ENCODE assay signal across 16 cellular contexts in the genomic region with DNA sequence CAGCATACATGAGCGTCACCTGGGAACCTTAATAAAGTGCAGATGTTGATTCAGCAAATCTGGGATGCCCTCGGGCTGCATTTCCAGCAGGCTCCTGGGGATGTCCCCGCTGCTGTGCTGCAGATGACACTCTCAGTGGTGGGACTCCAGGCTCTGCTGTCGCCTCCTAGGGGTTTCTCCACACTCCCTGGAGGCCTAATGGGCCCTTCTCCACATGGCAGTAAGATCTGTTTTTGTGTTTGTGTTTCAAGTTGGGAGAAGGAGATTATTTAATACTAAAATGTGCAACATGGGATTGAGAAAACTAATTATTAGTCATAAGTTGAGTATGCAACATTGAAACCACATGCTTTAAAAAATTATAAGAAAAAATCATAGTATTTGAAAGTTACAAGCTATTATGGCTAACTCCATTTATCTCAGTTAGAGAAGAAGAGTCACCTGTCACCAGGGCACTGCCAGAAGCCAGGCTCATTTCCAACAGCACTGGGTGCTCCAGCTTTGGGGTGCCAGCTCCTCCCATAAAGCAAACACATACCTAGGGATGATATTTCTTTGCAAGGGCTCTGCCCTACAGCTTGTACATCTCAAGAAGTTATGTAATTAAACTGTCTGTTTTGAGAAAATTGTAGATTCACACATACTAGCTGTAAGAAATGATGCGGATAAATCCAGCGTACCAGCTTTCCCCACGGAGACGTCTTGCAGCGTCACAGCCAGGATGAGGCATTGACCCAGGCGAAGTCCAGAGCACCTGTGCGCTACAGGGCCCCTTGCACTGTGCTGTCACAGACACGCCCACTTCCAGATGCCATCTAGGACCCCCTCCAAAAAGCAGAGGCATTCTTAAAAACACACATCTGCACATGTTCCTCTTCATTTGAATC.
DNase-seq lines count a peak whose midpoint lies in the region; ATAC-seq and TF ChIP-seq lines count a peak whose summit lies in the region.
"Had no signal": no experiment of that assay in that cellular context is flagged by ENCODE, and none has a peak within 500 bp of the region (broad histone marks: within the 10 kb centered on the region; RNA-seq: fewer than 3 reads in every experiment).

No MANE protein-coding gene starts in this region.

- intact Hi-C loops in cardiac septum (cut with DNase I): loop anchor here (5.0 kb wide), 4 partner anchors 63 to 288 kb away; a partner anchor contains a TSS

- H3K9me3 ChIP-seq in SK-N-SH (no peaks in the 10 kb centered on the region), fibroblast of lung (ENCODE audit: control insufficient read depth, insufficient read depth, low read depth, low read length) (no peaks in the 10 kb centered on the region), skeletal muscle tissue (ENCODE audit: control insufficient read depth in 3 of 3, low read length in 3 of 3) (no peaks in the 10 kb centered on the region)
- H3K9me3 ChIP-seq: left lung, thyroid gland had no signal

- DNase-seq in H7 (peak; percentile 56), SK-N-SH (peak; percentile 54), fibroblast of lung (ENCODE audit: low read depth in 2 of 2) (peak in 1 of 2 donors; percentile 62), pons (ENCODE audit: low spot score) (no peak), cardiac septum (ENCODE audit: low spot score) (no peak), DMS153 treated with DMSO at 0.1 percent for 48 hours (lab: John Stamatoyannopoulos, UW; ENCODE audit: unreplicated experiment) (no peak)
- DNase-seq: activated naive CD4-positive, alpha-beta T cell treated with anti-CD3 and anti-CD28 coated beads, Interleukin-2, amount 50 U/mL, for 16 hours; CD8-positive, alpha-beta memory T cell; central memory CD4-positive, alpha-beta T cell; left lung; naive B cell; NCI-H1092 treated with DMSO at 0.1 percent for 48 hours; NCI-H446; thyroid gland had no signal

- H3K36me3 ChIP-seq in H7 (replicated peaks; ENCODE audit: control insufficient read depth, insufficient read depth, low read length) (no peaks in the 10 kb centered on the region), SK-N-SH (replicated peaks in 1 of 2; ENCODE audit: control insufficient read depth in 1 of 2, insufficient read depth in 2 of 2, low read length in 1 of 2) (peaks cover 0 to 10% of the 10 kb centered on the region in 2 experiments), fibroblast of lung (ENCODE audit: control insufficient read depth, insufficient read depth, low read length) (peaks cover 11% of the 10 kb centered on the region), skeletal muscle tissue (ENCODE audit: control insufficient read depth in 3 of 3, insufficient read depth in 3 of 3, low read length in 3 of 3) (no peaks in the 10 kb centered on the region)
- H3K36me3 ChIP-seq: left lung, thyroid gland had no signal

- WGBS in SK-N-SH (ENCODE audit: low lambda C conversion rate): 88% methylated on average over 12 of the region's 12 CpGs

- TF ChIP-seq RAD21 in SK-N-SH (IDR thresholded peaks at IDR 0.05; ENCODE audit: low read length): peak; percentile 28; the same call in 1 of the 2 replicates

- H3K9ac ChIP-seq in SK-N-SH: no peak overlapping the region
- H3K9ac ChIP-seq in fibroblast of lung (ENCODE audit: insufficient read depth, low read length): no peak overlapping the region
- no peak overlapping the region for H3K9ac ChIP-seq in skeletal muscle tissue (ENCODE audit: low read depth in 1 of 3, low read length in 3 of 3)

- ATAC-seq in GM21737 (IDR thresholded peaks at IDR 0.05; ENCODE audit: unreplicated experiment): no peak
- ATAC-seq: left lung had no signal

- H3F3A ChIP-seq in SK-N-SH (replicated peaks; ENCODE audit: insufficient read depth): peaks cover 48% of the 10 kb centered on the region

- H3K4me1 ChIP-seq in SK-N-SH (ENCODE audit: control insufficient read depth in 1 of 2, insufficient read depth in 2 of 2, low read depth in 1 of 2, low read length in 1 of 2): peaks cover 46 to 49% of the 10 kb centered on the region in 2 experiments
- H3K4me1 ChIP-seq in fibroblast of lung (ENCODE audit: control insufficient read depth, extremely low read depth, insufficient read depth, low read length): peaks cover 49% of the 10 kb centered on the region
- H3K4me1 ChIP-seq in skeletal muscle tissue (ENCODE audit: control insufficient read depth in 3 of 3, insufficient read depth in 3 of 3, low read length in 3 of 3): peaks cover 66 to 81% (median 80%) of the 10 kb centered on the region in 3 donors

- H4K20me1 ChIP-seq in SK-N-SH (ENCODE audit: insufficient read depth): no peaks in the 10 kb centered on the region; the same call in 1 of the 2 replicates
- H4K20me1 ChIP-seq in fibroblast of lung (ENCODE audit: control insufficient read depth, extremely low read depth, insufficient read depth, low read length): no peaks in the 10 kb centered on the region

- peak overlapping the region; percentile 18 to 100; a peak in 2 of 4 replicates for H3K27ac ChIP-seq in SK-N-SH (ENCODE audit: low read depth in 2 of 2, low read length in 1 of 2)
- H3K27ac ChIP-seq in fibroblast of lung (ENCODE audit: insufficient read depth, low read length): peak overlapping the region; percentile 56
- H3K27ac ChIP-seq in skeletal muscle tissue (ENCODE audit: low read depth, low read length): peak overlapping the region; percentile 23
- H3K27ac ChIP-seq: left lung, thyroid gland had no signal

- no peaks in the 10 kb centered on the region for H3K9me2 ChIP-seq in SK-N-SH

- H3K4me3 ChIP-seq in H7 (ENCODE audit: insufficient read depth, low read depth, low read length) (no peak overlapping the region), SK-N-SH (ENCODE audit: low read depth in 2 of 2, low read length in 1 of 2) (no peak overlapping the region), fibroblast of lung (replicated peaks in 1 of 4; ENCODE audit: control extremely low read depth in 1 of 4, insufficient read depth in 1 of 4, low read depth in 3 of 4, low read length in 4 of 4) (no peak overlapping the region), skeletal muscle tissue (ENCODE audit: low read length in 3 of 3) (peak overlapping the region in 1 of 3 donors; percentile 4)
- H3K4me3 ChIP-seq: left lung, thyroid gland had no signal

- H3K27me3 ChIP-seq in H7 (ENCODE audit: control insufficient read depth, insufficient read depth, low read length) (no peaks in the 10 kb centered on the region), SK-N-SH (ENCODE audit: insufficient read depth) (no peaks in the 10 kb centered on the region), fibroblast of lung (ENCODE audit: control insufficient read depth, insufficient read depth, low read length) (no peaks in the 10 kb centered on the region), skeletal muscle tissue (ENCODE audit: control insufficient read depth in 3 of 3, insufficient read depth in 3 of 3, low read length in 3 of 3) (no peaks in the 10 kb centered on the region)
- H3K27me3 ChIP-seq: left lung, thyroid gland had no signal

- no peak for TF ChIP-seq EP300 in SK-N-SH (IDR thresholded peaks at IDR 0.05; ENCODE audit: borderline replicate concordance in 1 of 2, low read depth in 1 of 2, low read length in 1 of 2)

- H2AFZ ChIP-seq in SK-N-SH (ENCODE audit: low read depth) (no peak overlapping the region), fibroblast of lung (ENCODE audit: low read length) (no peak overlapping the region)

- H3K4me2 ChIP-seq in SK-N-SH: no peak overlapping the region
- H3K4me2 ChIP-seq in fibroblast of lung (ENCODE audit: extremely low read depth, insufficient read depth, low read length): peak overlapping the region; percentile 5

- CTCF ChIA-PET in SK-N-SH (lab: Yijun Ruan, JAX): interaction anchor here (0.9 to 2.8 kb wide), 6 partner anchors 10 to 130 kb away, joined by 3 to 14 read pairs (median 3); no protein-coding TSS in a partner anchor

- TF ChIP-seq CTCF in SK-N-SH (IDR thresholded peaks at IDR 0.05) (peak; percentile 39), fibroblast of lung (conservative IDR thresholded peaks at IDR 0.05 in 1 of 2, IDR thresholded peaks at IDR 0.05 in 1 of 2; ENCODE audit: low read depth in 1 of 2, low read length in 2 of 2) (peak in 1 of 2 donors; percentile 8)

- POLR2A ChIA-PET in SK-N-SH (lab: Yijun Ruan, JAX): no interaction called here

- H3K79me2 ChIP-seq in SK-N-SH (ENCODE audit: insufficient read depth) (peaks cover 79% of the 10 kb centered on the region), fibroblast of lung (ENCODE audit: control insufficient read depth, insufficient read depth, low read length) (peaks cover 60% of the 10 kb centered on the region)

TF ChIP-seq in SK-N-SH, 30 proteins besides CTCF, POLR2A, EP300 and RAD21 (continues in another document):
- TF ChIP-seq, protein P1, sequence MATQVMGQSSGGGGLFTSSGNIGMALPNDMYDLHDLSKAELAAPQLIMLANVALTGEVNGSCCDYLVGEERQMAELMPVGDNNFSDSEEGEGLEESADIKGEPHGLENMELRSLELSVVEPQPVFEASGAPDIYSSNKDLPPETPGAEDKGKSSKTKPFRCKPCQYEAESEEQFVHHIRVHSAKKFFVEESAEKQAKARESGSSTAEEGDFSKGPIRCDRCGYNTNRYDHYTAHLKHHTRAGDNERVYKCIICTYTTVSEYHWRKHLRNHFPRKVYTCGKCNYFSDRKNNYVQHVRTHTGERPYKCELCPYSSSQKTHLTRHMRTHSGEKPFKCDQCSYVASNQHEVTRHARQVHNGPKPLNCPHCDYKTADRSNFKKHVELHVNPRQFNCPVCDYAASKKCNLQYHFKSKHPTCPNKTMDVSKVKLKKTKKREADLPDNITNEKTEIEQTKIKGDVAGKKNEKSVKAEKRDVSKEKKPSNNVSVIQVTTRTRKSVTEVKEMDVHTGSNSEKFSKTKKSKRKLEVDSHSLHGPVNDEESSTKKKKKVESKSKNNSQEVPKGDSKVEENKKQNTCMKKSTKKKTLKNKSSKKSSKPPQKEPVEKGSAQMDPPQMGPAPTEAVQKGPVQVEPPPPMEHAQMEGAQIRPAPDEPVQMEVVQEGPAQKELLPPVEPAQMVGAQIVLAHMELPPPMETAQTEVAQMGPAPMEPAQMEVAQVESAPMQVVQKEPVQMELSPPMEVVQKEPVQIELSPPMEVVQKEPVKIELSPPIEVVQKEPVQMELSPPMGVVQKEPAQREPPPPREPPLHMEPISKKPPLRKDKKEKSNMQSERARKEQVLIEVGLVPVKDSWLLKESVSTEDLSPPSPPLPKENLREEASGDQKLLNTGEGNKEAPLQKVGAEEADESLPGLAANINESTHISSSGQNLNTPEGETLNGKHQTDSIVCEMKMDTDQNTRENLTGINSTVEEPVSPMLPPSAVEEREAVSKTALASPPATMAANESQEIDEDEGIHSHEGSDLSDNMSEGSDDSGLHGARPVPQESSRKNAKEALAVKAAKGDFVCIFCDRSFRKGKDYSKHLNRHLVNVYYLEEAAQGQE (IDR thresholded peaks at IDR 0.05; ENCODE audit: low read depth, low read length): no peak
- TF ChIP-seq, protein P2, sequence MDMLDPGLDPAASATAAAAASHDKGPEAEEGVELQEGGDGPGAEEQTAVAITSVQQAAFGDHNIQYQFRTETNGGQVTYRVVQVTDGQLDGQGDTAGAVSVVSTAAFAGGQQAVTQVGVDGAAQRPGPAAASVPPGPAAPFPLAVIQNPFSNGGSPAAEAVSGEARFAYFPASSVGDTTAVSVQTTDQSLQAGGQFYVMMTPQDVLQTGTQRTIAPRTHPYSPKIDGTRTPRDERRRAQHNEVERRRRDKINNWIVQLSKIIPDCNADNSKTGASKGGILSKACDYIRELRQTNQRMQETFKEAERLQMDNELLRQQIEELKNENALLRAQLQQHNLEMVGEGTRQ (IDR thresholded peaks at IDR 0.05; ENCODE audit: borderline replicate concordance, low read depth, low read length): no peak

Comparison
In these comparisons a context has a peak if more than half of its experiments do, and no peak if none do; other contexts are left out.
1. DNase-seq: peak in H7 (single experiment) and SK-N-SH (single experiment); none in pons (single experiment), cardiac septum (single experiment) and DMS153 treated with DMSO at 0.1 percent for 48 hours (single experiment).
2. Peak in every context shown above with its lines, with median percentiles within 50 percentile points of each other: H3K27ac ChIP-seq.